10 cellular contexts compared by ENCODE assay signal in genomic region chr3:8554725-8555621, GRCh38. TPM values are rescaled to one million over a fixed set of nuclear protein-coding genes. Genes with fewer than 3 reads are reported as not detected.
A peak's percentile ranks its signal among the peaks of the same experiment; 100 is the strongest.
DNase-seq lines count a peak whose midpoint lies in the region; ATAC-seq and TF ChIP-seq lines count a peak whose summit lies in the region.
"Had no signal": no experiment of that assay in that cellular context is flagged by ENCODE, and none has a peak within 500 bp of the region (broad histone marks: within the 10 kb centered on the region; RNA-seq: fewer than 3 reads in every experiment).

No MANE protein-coding gene starts in this region.

- H3K27ac ChIP-seq in mesenchymal stem cell (ENCODE audit: low read length, poor library complexity, severe bottlenecking) (peak overlapping the region; percentile 92), uterus (peak overlapping the region; percentile 65 to 75)

- no peak for ATAC-seq in HG03520 (IDR thresholded peaks at IDR 0.05; ENCODE audit: unreplicated experiment)

- 54% methylated on average over 18 of the region's 19 CpGs for WGBS in mesenchymal stem cell

- peaks cover 20% of the 10 kb centered on the region for H3K79me1 ChIP-seq in mesenchymal stem cell (replicated peaks; ENCODE audit: low read length, poor library complexity, severe bottlenecking)

- no peak for TF ChIP-seq CTCF in uterus (IDR thresholded peaks at IDR 0.05)

- no peak overlapping the region for H3K23ac ChIP-seq in mesenchymal stem cell (ENCODE audit: low read length in 2 of 2)

- H3K4me3 ChIP-seq in mesenchymal stem cell (ENCODE audit: insufficient read depth in 1 of 2, low read depth in 1 of 2, low read length in 2 of 2), result no peak overlapping the region
- H3K4me3 ChIP-seq in uterus, result no peak overlapping the region

- H2BK120ac ChIP-seq in mesenchymal stem cell (ENCODE audit: low read depth, low read length), result peak overlapping the region; percentile 92

- H2BK15ac ChIP-seq in mesenchymal stem cell (ENCODE audit: low read depth, poor library complexity, severe bottlenecking), result peak overlapping the region; percentile 98

- peak; percentile 41 for DNase-seq in NCI-H345 (lab: John Stamatoyannopoulos, UW)
- no peak for DNase-seq in NCI-H345 treated with DMSO at 0.1 percent for 48 hours (lab: John Stamatoyannopoulos, UW; ENCODE audit: unreplicated experiment)
- DNase-seq in dedifferentiated amniotic fluid mesenchymal stem cell (ENCODE audit: extremely low spot score), result peak; percentile 86
- peak; percentile 93 for DNase-seq in mesenchymal stem cell
- DNase-seq in uterus, result peak; percentile 36 to 56
- DNase-seq in medulla oblongata (ENCODE audit: extremely low spot score), result no peak
- DNase-seq in LoVo (ENCODE audit: low spot score), result no peak
- DNase-seq: erythroblast, small intestine had no signal

- H3K27me3 ChIP-seq in mesenchymal stem cell (ENCODE audit: control insufficient read depth in 1 of 2, insufficient read depth in 1 of 2, low read length in 2 of 2), result no peaks in the 10 kb centered on the region
- H3K27me3 ChIP-seq in uterus, result no peaks in the 10 kb centered on the region

- peak overlapping the region; percentile 87 to 96 for H3K18ac ChIP-seq in mesenchymal stem cell (ENCODE audit: low read depth in 1 of 2, low read length in 2 of 2)

- H3K9me3 ChIP-seq in mesenchymal stem cell (ENCODE audit: control insufficient read depth, low read length), result no peaks in the 10 kb centered on the region
- no peaks in the 10 kb centered on the region for H3K9me3 ChIP-seq in uterus

- peak overlapping the region; percentile 69 for H3K9ac ChIP-seq in mesenchymal stem cell (ENCODE audit: low read length)

- peak overlapping the region; percentile 83 for H4K8ac ChIP-seq in mesenchymal stem cell (ENCODE audit: low read length)

- H3K4me1 ChIP-seq in mesenchymal stem cell (ENCODE audit: control insufficient read depth, insufficient read depth, low read depth, low read length) (peaks cover 21% of the 10 kb centered on the region), uterus (peaks cover 0 to 26% of the 10 kb centered on the region in 2 donors)

- H2AFZ ChIP-seq in mesenchymal stem cell (ENCODE audit: low read depth, low read length), result peak overlapping the region; percentile 32

- peak overlapping the region; percentile 85 for H4K91ac ChIP-seq in mesenchymal stem cell (ENCODE audit: low read length)

- peak overlapping the region; percentile 100 for H2AK5ac ChIP-seq in mesenchymal stem cell (ENCODE audit: low read length, severe bottlenecking)

- peak overlapping the region; percentile 76 to 91 for H3K4ac ChIP-seq in mesenchymal stem cell (ENCODE audit: low read depth in 1 of 2, low read length in 2 of 2)

- H3K36me3 ChIP-seq in mesenchymal stem cell (ENCODE audit: control insufficient read depth in 1 of 2, insufficient read depth in 2 of 2, low read depth in 1 of 2, low read length in 2 of 2) (peaks cover 33 to 40% of the 10 kb centered on the region in 2 experiments), uterus (no peaks in the 10 kb centered on the region)

- peak overlapping the region; percentile 76 to 99 for H2BK12ac ChIP-seq in mesenchymal stem cell (ENCODE audit: low read length in 2 of 2)

- H2BK5ac ChIP-seq in mesenchymal stem cell (ENCODE audit: low read depth, low read length, poor library complexity, severe bottlenecking), result peak overlapping the region; percentile 88

- TF ChIP-seq POLR2A in uterus (IDR thresholded peaks at IDR 0.05), result no peak

- H3K14ac ChIP-seq in mesenchymal stem cell (ENCODE audit: low read length in 2 of 2), result no peak overlapping the region

- intact Hi-C loops in uterus (cut with DNase I; ENCODE audit: low total_unique reads), result no loop called here

- H3K4me2 ChIP-seq in mesenchymal stem cell (ENCODE audit: low read length, poor library complexity, severe bottlenecking), result peak overlapping the region; percentile 24

RNA-seq across cellular contexts. Expression of gene LMCD1, which starts 53.4 kb away (rescaled TPM):
- polyA plus RNA-seq in mesenchymal stem cell (2013, experiment 1 of 2), result 22.4 TPM
- 23.5 TPM for polyA plus RNA-seq in mesenchymal stem cell (2013, experiment 2 of 2)
- 100 to 1,000 TPM in 2 of 4 donors, 10 to 100 TPM in 2; 70.9 to 163 (median 115) TPM for total RNA-seq in uterus

Comparison
In these comparisons a context has a peak if more than half of its experiments do, and no peak if none do; other contexts are left out.
1. DNase-seq: peak in NCI-H345 (single experiment), dedifferentiated amniotic fluid mesenchymal stem cell (single experiment), mesenchymal stem cell (single experiment) and uterus (2 of 2); none in NCI-H345 treated with DMSO at 0.1 percent for 48 hours (single experiment), medulla oblongata (single experiment) and LoVo (single experiment).